In genomic region chr5:64865662-64866061, GRCh38 we compare ENCODE assay signal across 22 cellular contexts.
"Had no signal": no experiment of that assay in that cellular context is flagged by ENCODE, and none has a peak within 500 bp of the region (broad histone marks: within the 10 kb centered on the region; RNA-seq: fewer than 3 reads in every experiment).

No MANE protein-coding gene starts in this region.

- DNase-seq: activated CD4-positive, alpha-beta memory T cell treated with anti-CD3 and anti-CD28 coated beads for 36 hours; activated CD4-positive, alpha-beta T cell treated with anti-CD3 and anti-CD28 coated beads, Interleukin-2, amount 10 ng/mL, durations not matched to agents 7 days and 5 days; activated CD4-positive, CD25-positive, alpha-beta regulatory T cell; activated CD8-positive, alpha-beta memory T cell treated with anti-CD3 and anti-CD28 coated beads for 24 hours; activated gamma-delta T cell; activated naive CD4-positive, alpha-beta T cell treated with anti-CD3 and anti-CD28 coated beads for 36 hours; activated T-cell treated with anti-CD3 and anti-CD28 coated beads, Interleukin-2, amount 50 U/mL, for 4 hours; caudate nucleus; MM.1S; NCI-H1105 treated with DMSO at 0.1 percent for 48 hours; NCI-H1436 treated with DMSO at 0.1 percent for 48 hours; NCI-H187; NCI-H2081; NCI-H524; SHP77; T-cell; T-helper 2 cell; T1000 had no signal

- H3K4me3 ChIP-seq: breast epithelium had no signal

- H3K27ac Mint-ChIP-seq: activated CD4-positive, alpha-beta memory T cell treated with anti-CD3 and anti-CD28 coated beads for 36 hours; activated CD4-positive, alpha-beta T cell treated with anti-CD3 and anti-CD28 coated beads, Interleukin-2, amount 10 ng/mL, durations not matched to agents 7 days and 5 days; activated naive CD4-positive, alpha-beta T cell treated with anti-CD3 and anti-CD28 coated beads for 36 hours; activated naive CD8-positive, alpha-beta T cell; activated T-helper 17 cell treated with anti-CD3 and anti-CD28 coated beads, Interleukin-2, amount 50 U/mL, for 72 hours; T-cell had no signal

- H3K27me3 ChIP-seq: breast epithelium had no signal

- H3K27ac ChIP-seq: breast epithelium, VCaP had no signal

- H3K4me1 Mint-ChIP-seq: activated CD4-positive, alpha-beta T cell treated with anti-CD3 and anti-CD28 coated beads, Interleukin-2, amount 10 ng/mL, durations not matched to agents 7 days and 5 days; activated T-helper 17 cell treated with anti-CD3 and anti-CD28 coated beads, Interleukin-2, amount 50 U/mL, for 72 hours; T-cell had no signal

- H3K36me3 ChIP-seq: breast epithelium had no signal

- H3K27me3 Mint-ChIP-seq: activated CD4-positive, alpha-beta memory T cell treated with anti-CD3 and anti-CD28 coated beads for 36 hours; activated CD4-positive, alpha-beta T cell treated with anti-CD3 and anti-CD28 coated beads, Interleukin-2, amount 10 ng/mL, durations not matched to agents 7 days and 5 days; activated naive CD8-positive, alpha-beta T cell; activated T-helper 17 cell treated with anti-CD3 and anti-CD28 coated beads, Interleukin-2, amount 50 U/mL, for 72 hours; T-cell had no signal

- H3K4me1 ChIP-seq: breast epithelium had no signal

- ATAC-seq: activated T-cell treated with anti-CD3 and anti-CD28 coated beads, Interleukin-2, amount 50 U/mL, for 4 hours; activated T-helper 17 cell treated with anti-CD3 and anti-CD28 coated beads, Interleukin-2, amount 50 U/mL, for 72 hours; T-cell had no signal

- H3K9me3 ChIP-seq: breast epithelium had no signal

- H3K4me3 Mint-ChIP-seq: activated CD4-positive, alpha-beta memory T cell treated with anti-CD3 and anti-CD28 coated beads for 36 hours; activated CD4-positive, alpha-beta T cell treated with anti-CD3 and anti-CD28 coated beads, Interleukin-2, amount 10 ng/mL, durations not matched to agents 7 days and 5 days; activated naive CD4-positive, alpha-beta T cell treated with anti-CD3 and anti-CD28 coated beads for 36 hours; activated naive CD8-positive, alpha-beta T cell; activated T-cell treated with anti-CD3 and anti-CD28 coated beads, Interleukin-2, amount 50 U/mL, for 4 hours; activated T-helper 17 cell treated with anti-CD3 and anti-CD28 coated beads, Interleukin-2, amount 50 U/mL, for 72 hours; T-cell had no signal

- H3K9me3 Mint-ChIP-seq: activated CD4-positive, alpha-beta memory T cell treated with anti-CD3 and anti-CD28 coated beads for 36 hours; activated CD4-positive, alpha-beta T cell treated with anti-CD3 and anti-CD28 coated beads, Interleukin-2, amount 10 ng/mL, durations not matched to agents 7 days and 5 days; activated naive CD4-positive, alpha-beta T cell treated with anti-CD3 and anti-CD28 coated beads for 36 hours; activated T-cell treated with anti-CD3 and anti-CD28 coated beads, Interleukin-2, amount 50 U/mL, for 4 hours; activated T-helper 17 cell treated with anti-CD3 and anti-CD28 coated beads, Interleukin-2, amount 50 U/mL, for 72 hours; T-cell had no signal
